ENCODE assay signal across 8 cellular contexts in the genomic region with DNA sequence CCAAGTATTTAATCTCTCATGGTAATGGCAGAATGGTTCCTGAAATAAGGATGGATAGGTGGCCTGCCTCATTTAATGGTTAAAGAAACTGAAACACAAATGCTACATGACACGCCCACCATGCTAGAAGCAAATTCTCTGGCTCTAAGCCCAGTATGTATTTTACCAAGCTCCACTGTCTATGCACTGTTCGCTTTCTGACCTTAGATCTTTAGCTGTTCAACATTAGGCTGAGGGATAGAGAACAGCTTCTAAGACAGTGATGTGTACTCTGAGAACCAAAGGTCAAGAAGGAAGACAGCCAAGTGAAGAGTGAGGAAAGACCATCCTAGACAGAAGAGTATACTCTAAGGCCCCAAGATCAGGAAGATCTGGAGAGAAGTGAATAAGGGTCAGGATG. TPM values are rescaled to one million over a fixed set of nuclear protein-coding genes. Genes with fewer than 3 reads are reported as not detected.
DNase-seq lines count a peak whose midpoint lies in the region; ATAC-seq, FAIRE-seq and TF ChIP-seq lines count a peak whose summit lies in the region.

No MANE protein-coding gene starts in this region.

- DNase-seq in A549 (ENCODE audit: low read depth in 1 of 2, low spot score in 1 of 2) (peak in 1 of 2 experiments; percentile 5), chondrocyte (ENCODE audit: low spot score) (no peak), transverse colon (no peak), mucosa of gallbladder (ENCODE audit: low spot score) (no peak), HuH-7.5 (ENCODE audit: low spot score) (no peak), NCI-H82 (lab: John Stamatoyannopoulos, UW) (no peak)

- H3K27me3 ChIP-seq in transverse colon, result no peaks in the 10 kb centered on the region

- H3K4me1 Mint-ChIP-seq in chondrocyte (ENCODE audit: low read depth), result peaks cover 31% of the 10 kb centered on the region

- intact Hi-C loops in transverse colon (cut with DNase I; ENCODE audit: low total_unique reads), result loop anchor here (5.0 kb wide), 1 partner anchor 183 kb away; no protein-coding TSS in a partner anchor

- no peaks in the 10 kb centered on the region for H3K9me3 Mint-ChIP-seq in chondrocyte (ENCODE audit: low read depth)

- no peak overlapping the region for H3K4me3 ChIP-seq in A549
- H3K4me3 ChIP-seq in transverse colon, result no peak overlapping the region

- no peak for TF ChIP-seq RAD21 in A549 (conservative IDR thresholded peaks at IDR 0.05 in 1 of 2, IDR thresholded peaks at IDR 0.05 in 1 of 2)

- in situ Hi-C loops in transverse colon (cut with MboI; ENCODE audit: low pct_ligation_motif_present in 1 of 4, low pct_unique_long_range_greater_than_20kb in 1 of 4, low sequenced_read_pairs in 3 of 4), result loop anchor here in 3 of 4 donors (5.0 to 25.0 kb wide), 3 partner anchors 173 to 618 kb away; no protein-coding TSS in a partner anchor

- H3K27ac ChIP-seq in A549 (no peak overlapping the region), transverse colon (peak overlapping the region in 3 of 4 donors; percentile 21 to 31 (median 24))

- peak overlapping the region; percentile 76 for H3K27ac Mint-ChIP-seq in chondrocyte (ENCODE audit: unreplicated experiment)

- H3K9me3 ChIP-seq in A549 (no peaks in the 10 kb centered on the region), transverse colon (no peaks in the 10 kb centered on the region)

- no peak overlapping the region for H3K4me3 Mint-ChIP-seq in chondrocyte (ENCODE audit: unreplicated experiment)

- no peaks in the 10 kb centered on the region for H3K27me3 Mint-ChIP-seq in chondrocyte (ENCODE audit: low read depth)

- POLR2A ChIA-PET in A549 (lab: Yijun Ruan, JAX), result interaction anchor here (0.7 kb wide), 1 partner anchor 647 kb away, joined by 3 read pairs; no protein-coding TSS in a partner anchor

- peaks cover 3% of the 10 kb centered on the region for H3K36me3 Mint-ChIP-seq in chondrocyte (ENCODE audit: low read depth)

- peak in 1 of 2 experiments; percentile 36; a peak in 2 of 6 replicates for ATAC-seq in A549
- ATAC-seq in GM19035 (IDR thresholded peaks at IDR 0.05; ENCODE audit: unreplicated experiment), result peak; percentile 31
- peak; percentile 52 for ATAC-seq in HG03432 (IDR thresholded peaks at IDR 0.05; ENCODE audit: unreplicated experiment)

- FAIRE-seq in A549 (lab: Jason Lieb, UNC), result no peak

- no peaks in the 10 kb centered on the region for H3K36me3 ChIP-seq in transverse colon

- CTCF ChIA-PET in A549 (lab: Yijun Ruan, JAX), result interaction anchor here (0.8 to 1.7 kb wide), 3 partner anchors 27 to 178 kb away, joined by 3 to 9 read pairs (median 4); a partner anchor contains a TSS

- peak overlapping the region; percentile 16; the same call in 1 of the 3 replicates for H3K4me2 ChIP-seq in A549

- 71% methylated on average over 2 of the region's 2 CpGs for WGBS in A549 (ENCODE audit: missing lambda C conversion rate)
- WGBS in transverse colon (ENCODE audit: low coverage in 1 of 2), 2 donors, result 11% methylated on average over 2 of the region's 2 CpGs; no CpG with 5 or more reads in 1 of the 2 donors

- no peak for TF ChIP-seq CTCF in A549 (IDR thresholded peaks at IDR 0.05)
- no peak for TF ChIP-seq CTCF in chondrocyte (IDR thresholded peaks at IDR 0.05)
- TF ChIP-seq CTCF in transverse colon (IDR thresholded peaks at IDR 0.05), result no peak

- TF ChIP-seq POLR2A in A549 (IDR thresholded peaks at IDR 0.05; ENCODE audit: low read length) (no peak), transverse colon (IDR thresholded peaks at IDR 0.05) (no peak)

- no peak for TF ChIP-seq EP300 in A549 (IDR thresholded peaks at IDR 0.05)
- TF ChIP-seq EP300 in transverse colon (IDR thresholded peaks at IDR 0.05; ENCODE audit: low read depth), result no peak

- H3K4me1 ChIP-seq in A549 (peaks cover 5% of the 10 kb centered on the region; the same call in 2 of the 3 replicates), transverse colon (peaks cover 0 to 23% (median 5%) of the 10 kb centered on the region in 4 donors)

TF ChIP-seq in A549, 52 proteins besides CTCF, POLR2A, EP300 and RAD21:
- TF ChIP-seq ZNF302 (CRISPR knock-in tag; IDR thresholded peaks at IDR 0.05) (no peak), CEBPB (IDR thresholded peaks at IDR 0.05) (no peak), HOXB5 (CRISPR knock-in tag; IDR thresholded peaks at IDR 0.05) (no peak), KDM1A (IDR thresholded peaks at IDR 0.05; ENCODE audit: low read depth) (no peak), RCOR1 (IDR thresholded peaks at IDR 0.05; ENCODE audit: low read depth, low read length) (no peak), MAFK (IDR thresholded peaks at IDR 0.05; ENCODE audit: partially characterized antibody) (no peak), BHLHE40 (IDR thresholded peaks at IDR 0.05; ENCODE audit: low read depth, low read length) (no peak), EHF (CRISPR knock-in tag; IDR thresholded peaks at IDR 0.05) (no peak), TP53 (CRISPR knock-in tag; IDR thresholded peaks at IDR 0.05) (no peak), GATA3 (IDR thresholded peaks at IDR 0.05; ENCODE audit: borderline replicate concordance) (no peak), RNF2 (IDR thresholded peaks at IDR 0.05; ENCODE audit: borderline replicate concordance, low read depth) (no peak), HDAC2 (IDR thresholded peaks at IDR 0.05) (no peak), ESRRA (IDR thresholded peaks at IDR 0.05; ENCODE audit: borderline replicate concordance, low read length) (no peak), ZSCAN20 (CRISPR knock-in tag; IDR thresholded peaks at IDR 0.05) (no peak), PHF8 (IDR thresholded peaks at IDR 0.05; ENCODE audit: borderline replicate concordance, low read depth) (no peak), KDM5A (IDR thresholded peaks at IDR 0.05) (no peak)
- TF ChIP-seq, protein P1, sequence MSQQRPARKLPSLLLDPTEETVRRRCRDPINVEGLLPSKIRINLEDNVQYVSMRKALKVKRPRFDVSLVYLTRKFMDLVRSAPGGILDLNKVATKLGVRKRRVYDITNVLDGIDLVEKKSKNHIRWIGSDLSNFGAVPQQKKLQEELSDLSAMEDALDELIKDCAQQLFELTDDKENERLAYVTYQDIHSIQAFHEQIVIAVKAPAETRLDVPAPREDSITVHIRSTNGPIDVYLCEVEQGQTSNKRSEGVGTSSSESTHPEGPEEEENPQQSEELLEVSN (IDR thresholded peaks at IDR 0.05; ENCODE audit: borderline replicate concordance, low read depth), result no peak
- TF ChIP-seq, protein P2, sequence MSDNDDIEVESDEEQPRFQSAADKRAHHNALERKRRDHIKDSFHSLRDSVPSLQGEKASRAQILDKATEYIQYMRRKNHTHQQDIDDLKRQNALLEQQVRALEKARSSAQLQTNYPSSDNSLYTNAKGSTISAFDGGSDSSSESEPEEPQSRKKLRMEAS (IDR thresholded peaks at IDR 0.05), result no peak
- TF ChIP-seq, protein P3, sequence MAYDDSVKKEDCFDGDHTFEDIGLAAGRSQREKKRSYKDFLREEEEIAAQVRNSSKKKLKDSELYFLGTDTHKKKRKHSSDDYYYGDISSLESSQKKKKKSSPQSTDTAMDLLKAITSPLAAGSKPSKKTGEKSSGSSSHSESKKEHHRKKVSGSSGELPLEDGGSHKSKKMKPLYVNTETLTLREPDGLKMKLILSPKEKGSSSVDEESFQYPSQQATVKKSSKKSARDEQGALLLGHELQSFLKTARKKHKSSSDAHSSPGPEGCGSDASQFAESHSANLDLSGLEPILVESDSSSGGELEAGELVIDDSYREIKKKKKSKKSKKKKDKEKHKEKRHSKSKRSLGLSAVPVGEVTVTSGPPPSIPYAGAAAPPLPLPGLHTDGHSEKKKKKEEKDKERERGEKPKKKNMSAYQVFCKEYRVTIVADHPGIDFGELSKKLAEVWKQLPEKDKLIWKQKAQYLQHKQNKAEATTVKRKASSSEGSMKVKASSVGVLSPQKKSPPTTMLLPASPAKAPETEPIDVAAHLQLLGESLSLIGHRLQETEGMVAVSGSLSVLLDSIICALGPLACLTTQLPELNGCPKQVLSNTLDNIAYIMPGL (CRISPR knock-in tag; IDR thresholded peaks at IDR 0.05; ENCODE audit: borderline replicate concordance), result no peak

RNA-seq across cellular contexts. Expression of a gene that starts 26.6 kb away (rescaled TPM):
- polyA plus RNA-seq in A549 (2011; rRNA removed) (28.7 and 46.4 TPM in 2 replicates), A549 (2017; fragmentation: RNase III; extraction: RNeasy Plus Mini Kit Qiagen cat#74134 plus additional on column Dnase treatment) (29.1 to 31.7 TPM (median 29.4 TPM) in 3 replicates)
- polyA plus RNA-seq in A549 (2012; cell fraction: cytosol; rRNA removed), result 11.1 and 11.6 TPM in 2 replicates
- polyA plus RNA-seq in A549 (2012; cell fraction: nucleus; rRNA removed), result 4.5 and 8.4 TPM in 2 replicates
- polyA minus RNA-seq in A549 (2011; rRNA and poly(A)+ RNA removed), result 5.9 and 7.4 TPM in 2 replicates
- total RNA-seq in chondrocyte (36.7 to 52.9 TPM (median 38.6 TPM) in 3 replicates), transverse colon (10 to 100 TPM in 3 of 4 donors, 1 to 10 TPM in 1; 9.0 to 48.9 (median 33.6) TPM), mucosa of gallbladder (64.8 TPM)

RNA-seq across cellular contexts. Expression of a gene that starts 40.7 kb away (rescaled TPM):
- not detected in 2 replicates for polyA plus RNA-seq in A549 (2011; rRNA removed)
- polyA plus RNA-seq in A549 (2012; cell fraction: cytosol; rRNA removed), result not detected in 2 replicates
- polyA plus RNA-seq in A549 (2012; cell fraction: nucleus; rRNA removed), result not detected in 2 replicates
- not detected in 3 replicates for polyA plus RNA-seq in A549 (2017; fragmentation: RNase III; extraction: RNeasy Plus Mini Kit Qiagen cat#74134 plus additional on column Dnase treatment)
- polyA minus RNA-seq in A549 (2011; rRNA and poly(A)+ RNA removed), result not detected in 2 replicates
- total RNA-seq in chondrocyte, result not detected in 3 replicates
- under 1 TPM in 1 of 4 donors, not detected in 3; 0.32 TPM for total RNA-seq in transverse colon
- total RNA-seq in mucosa of gallbladder, result 0.17 TPM

Comparison
In these comparisons a context has a peak if more than half of its experiments do, and no peak if none do; other contexts are left out.
1. H3K27ac ChIP-seq: peak in transverse colon (3 of 4); none in A549 (0 of 2).